7 cellular contexts compared by ENCODE assay signal in the genomic region with DNA sequence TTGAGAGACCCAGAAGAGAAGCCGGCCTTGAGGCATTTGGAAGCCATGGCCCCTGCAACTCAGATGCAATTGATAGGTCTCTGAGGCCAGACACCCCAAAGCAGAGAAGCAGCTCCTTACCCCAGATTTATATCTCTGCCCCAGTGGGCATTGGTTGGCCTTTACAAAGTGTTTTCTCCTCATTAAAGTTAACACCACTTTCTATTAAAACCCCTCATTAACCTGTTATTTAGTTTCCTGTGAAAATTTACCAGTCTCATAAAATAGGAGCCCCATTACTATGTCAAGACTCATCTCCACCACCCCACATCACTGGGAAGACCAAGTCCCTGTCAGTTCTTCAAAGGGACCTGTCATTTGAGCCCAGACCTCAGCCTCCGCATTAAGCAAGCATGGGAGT. TPM values are rescaled to one million over a fixed set of nuclear protein-coding genes. Genes with fewer than 3 reads are reported as not detected.
"Had no signal": no experiment of that assay in that cellular context is flagged by ENCODE, and none has a peak within 500 bp of the region (broad histone marks: within the 10 kb centered on the region; RNA-seq: fewer than 3 reads in every experiment).

A gene (minus strand): TSS at position 101 of the 400 bp plus-strand sequence. CDS start 54 bp downstream, at position 47.

- H3K4me3 Mint-ChIP-seq: GM23338, H9 had no signal

- DNase-seq: H9, HCEC 1CT, IMR-90 had no signal

- ATAC-seq: GM23338, K562 had no signal

- H3K4me1 Mint-ChIP-seq: GM23338 had no signal

- H3K9me3 Mint-ChIP-seq: GM23338, H9 had no signal

- H3K27ac Mint-ChIP-seq: GM23338, H9 had no signal

- H3K4me3 ChIP-seq: GM23338, K562 had no signal

RNA-seq across cellular contexts. Expression of the gene that starts here (rescaled TPM):
- total RNA-seq: GM23338, H1, H9, HT-29, IMR-90, K562 had no signal
